In genomic region chr9:134373953-134374300, GRCh38 we compare ENCODE assay signal across 1 cellular context.
TF ChIP-seq lines count a peak whose summit lies in the region.

No MANE protein-coding gene starts in this region.

TF ChIP-seq in H1, 55 proteins besides CTCF, POLR2A, EP300 and RAD21:
- TF ChIP-seq POLR2AphosphoS5 (IDR thresholded peaks at IDR 0.05; ENCODE audit: low read depth, low read length) (no peak), CHD1 (IDR thresholded peaks at IDR 0.05; ENCODE audit: low read depth, low read length) (no peak), CBX8 (IDR thresholded peaks at IDR 0.05; ENCODE audit: borderline replicate concordance, low read depth, low read length) (no peak), ZNF274 (IDR thresholded peaks at IDR 0.05; ENCODE audit: borderline replicate concordance, extremely low read depth, low read length) (no peak), RNF2 (IDR thresholded peaks at IDR 0.05; ENCODE audit: borderline replicate concordance, low read depth, low read length, missing control alignments, poor library complexity, severe bottlenecking) (no peak), ATF2 (IDR thresholded peaks at IDR 0.05; ENCODE audit: low read length) (no peak), YY1 (IDR thresholded peaks at IDR 0.05; ENCODE audit: low read depth, low read length) (no peak), E2F6 (IDR thresholded peaks at IDR 0.05) (no peak), RBBP5 (IDR thresholded peaks at IDR 0.05; ENCODE audit: borderline replicate concordance, low read depth, low read length) (no peak), CEBPB (IDR thresholded peaks at IDR 0.05; ENCODE audit: low read depth, low read length) (no peak), HDAC2 (IDR thresholded peaks at IDR 0.05; ENCODE audit: borderline replicate concordance in 1 of 2, low read depth in 2 of 2, low read length in 2 of 2) (no peak), SAP30 (IDR thresholded peaks at IDR 0.05; ENCODE audit: insufficient read depth, insufficient replicate concordance, low read length) (no peak), JUN (IDR thresholded peaks at IDR 0.05; ENCODE audit: low read depth, low read length) (no peak), PHF8 (conservative IDR thresholded peaks at IDR 0.05; ENCODE audit: low read depth, low read length) (no peak), RXRA (IDR thresholded peaks at IDR 0.05; ENCODE audit: insufficient read depth, low read depth, low read length) (no peak), TCF12 (IDR thresholded peaks at IDR 0.05; ENCODE audit: low read depth, low read length) (no peak)
